Comparison of ENCODE assay signal across 2 cellular contexts in genomic region chr13:91438674-91439073, GRCh38. TPM values are rescaled to one million over a fixed set of nuclear protein-coding genes. Genes with fewer than 3 reads are reported as not detected.
"Had no signal": no experiment of that assay in that cellular context is flagged by ENCODE, and none has a peak within 500 bp of the region (broad histone marks: within the 10 kb centered on the region; RNA-seq: fewer than 3 reads in every experiment).

No MANE protein-coding gene starts in this region.

RNA-seq across cellular contexts. Expression of gene GPC5, which starts 40.3 kb away (rescaled TPM):
- total RNA-seq: activated T-helper 1 cell treated with anti-CD3 and anti-CD28 coated beads, Interleukin-12 subunit alpha, Interleukin-12 subunit beta, Interleukin-2, Interleukin-4 antibody, amounts not matched to agents 30 ng/mL and 10 ng/mL and 1 ng/mL, durations not matched to agents 14 hours and 24 hours and 36 hours; body of pancreas had no signal
